In the genomic region with DNA sequence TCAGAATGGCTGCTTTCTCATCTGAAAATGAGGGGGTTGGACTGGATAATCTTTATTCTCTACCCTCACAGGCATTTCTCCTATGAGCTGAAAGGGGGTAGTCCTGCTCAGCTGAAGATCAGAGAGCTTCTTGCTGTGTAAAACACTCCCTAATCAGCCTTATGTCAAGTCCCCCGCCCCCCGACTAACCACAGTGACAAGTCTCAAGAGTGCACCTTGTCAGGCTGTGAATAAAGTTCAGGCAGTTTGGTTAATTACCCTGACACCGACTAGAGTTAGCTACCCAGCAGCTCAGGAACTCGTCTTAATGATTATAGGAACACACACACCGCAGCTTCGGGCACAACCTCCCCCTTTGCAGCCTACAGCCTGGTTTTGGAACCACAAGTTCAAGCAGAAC, we compare ENCODE assay signal across 15 cellular contexts.
DNase-seq lines count a peak whose midpoint lies in the region; ATAC-seq and TF ChIP-seq lines count a peak whose summit lies in the region.
"Had no signal": no experiment of that assay in that cellular context is flagged by ENCODE, and none has a peak within 500 bp of the region (broad histone marks: within the 10 kb centered on the region; RNA-seq: fewer than 3 reads in every experiment).

No MANE protein-coding gene starts in this region.

- intact Hi-C loops in activated CD4-positive, alpha-beta memory T cell treated with anti-CD3 and anti-CD28 coated beads for 36 hours (cut with micrococcal nuclease), result no loop called here
- intact Hi-C loops in cardiac septum (cut with DNase I), result loop anchor here (10.0 kb wide), 3 partner anchors 87 to 213 kb away; no protein-coding TSS in a partner anchor

- no peak overlapping the region for H3K4me3 Mint-ChIP-seq in activated CD4-positive, alpha-beta memory T cell treated with anti-CD3 and anti-CD28 coated beads for 36 hours
- no peak overlapping the region for H3K4me3 Mint-ChIP-seq in activated CD4-positive, alpha-beta memory T cell treated with anti-CD3 and anti-CD28 coated beads, Interleukin-2, amount 10 ng/mL, durations not matched to agents 7 days and 5 days
- H3K4me3 Mint-ChIP-seq: B cell; CD4-positive, alpha-beta memory T cell; H9 had no signal

- H3K4me2 ChIP-seq in BLaER1 (peak overlapping the region; percentile 11; the same call in 1 of the 2 replicates), Loucy (ENCODE audit: low read depth, low read length, poor library complexity, severe bottlenecking) (peak overlapping the region; percentile 29)

- no peak for ATAC-seq in foreskin keratinocyte

- peaks cover 6% of the 10 kb centered on the region for H3K4me1 Mint-ChIP-seq in activated CD4-positive, alpha-beta memory T cell treated with anti-CD3 and anti-CD28 coated beads for 36 hours (ENCODE audit: low read depth)
- peaks cover 2% of the 10 kb centered on the region for H3K4me1 Mint-ChIP-seq in activated CD4-positive, alpha-beta memory T cell treated with anti-CD3 and anti-CD28 coated beads, Interleukin-2, amount 10 ng/mL, durations not matched to agents 7 days and 5 days
- H3K4me1 Mint-ChIP-seq: B cell; CD4-positive, alpha-beta memory T cell had no signal

- CTCF ChIA-PET in activated CD4-positive, alpha-beta memory T cell treated with anti-CD3 and anti-CD28 coated beads for 36 hours (lab: Charles Lee), result interaction anchor here (0.6 kb wide), 1 partner anchor 69 kb away, joined by 3 read pairs; no protein-coding TSS in a partner anchor
- CTCF ChIA-PET in activated CD4-positive, alpha-beta memory T cell treated with anti-CD3 and anti-CD28 coated beads, Interleukin-2, amount 10 ng/mL, durations not matched to agents 7 days and 5 days (lab: Charles Lee), result no interaction called here

- no peak overlapping the region for H3K4me3 ChIP-seq in BLaER1
- H3K4me3 ChIP-seq in Loucy (ENCODE audit: low read length, poor library complexity, severe bottlenecking), result peak overlapping the region; percentile 16

- no peaks in the 10 kb centered on the region for H3K9me2 ChIP-seq in Loucy (replicated peaks; ENCODE audit: low read depth, low read length)

- no peak overlapping the region for H3K9ac ChIP-seq in BLaER1
- H3K9ac ChIP-seq in Loucy (ENCODE audit: low read depth, low read length, poor library complexity, severe bottlenecking), result no peak overlapping the region

- H3F3A ChIP-seq in Loucy (ENCODE audit: low read depth), result no peaks in the 10 kb centered on the region

- no peaks in the 10 kb centered on the region for H4K20me1 ChIP-seq in BLaER1
- no peaks in the 10 kb centered on the region for H4K20me1 ChIP-seq in Loucy (ENCODE audit: insufficient read depth, low read length, poor library complexity, severe bottlenecking)

- H3K27me3 ChIP-seq in BLaER1 (no peaks in the 10 kb centered on the region), Loucy (ENCODE audit: insufficient read depth, low read length, poor library complexity, severe bottlenecking) (no peaks in the 10 kb centered on the region), foreskin keratinocyte (peaks cover 9% of the 10 kb centered on the region)

- no peak overlapping the region for H3K27ac ChIP-seq in BLaER1
- H3K27ac ChIP-seq in foreskin keratinocyte, result no peak overlapping the region
- H3K27ac ChIP-seq: C4-2B had no signal

- H3K27ac Mint-ChIP-seq in activated CD4-positive, alpha-beta memory T cell treated with anti-CD3 and anti-CD28 coated beads for 36 hours, result no peak overlapping the region
- no peak overlapping the region for H3K27ac Mint-ChIP-seq in activated CD4-positive, alpha-beta memory T cell treated with anti-CD3 and anti-CD28 coated beads, Interleukin-2, amount 10 ng/mL, durations not matched to agents 7 days and 5 days
- H3K27ac Mint-ChIP-seq: B cell; CD4-positive, alpha-beta memory T cell had no signal

- no peaks in the 10 kb centered on the region for H3K9me3 Mint-ChIP-seq in activated CD4-positive, alpha-beta memory T cell treated with anti-CD3 and anti-CD28 coated beads for 36 hours
- no peaks in the 10 kb centered on the region for H3K9me3 Mint-ChIP-seq in activated CD4-positive, alpha-beta memory T cell treated with anti-CD3 and anti-CD28 coated beads, Interleukin-2, amount 10 ng/mL, durations not matched to agents 7 days and 5 days
- H3K9me3 Mint-ChIP-seq: CD4-positive, alpha-beta memory T cell had no signal

- H3K79me2 ChIP-seq in Loucy (ENCODE audit: insufficient read depth, low read length), result no peaks in the 10 kb centered on the region

- no peaks in the 10 kb centered on the region for H3K36me3 ChIP-seq in BLaER1
- H3K36me3 ChIP-seq in Loucy (ENCODE audit: insufficient read depth, low read length), result no peaks in the 10 kb centered on the region

- H3K4me1 ChIP-seq in BLaER1 (peaks cover 24% of the 10 kb centered on the region), Loucy (ENCODE audit: insufficient read depth, low read length, poor library complexity, severe bottlenecking) (peaks cover 13% of the 10 kb centered on the region), foreskin keratinocyte (no peaks in the 10 kb centered on the region)

- no peaks in the 10 kb centered on the region for H3K9me3 ChIP-seq in BLaER1
- H3K9me3 ChIP-seq in Loucy (ENCODE audit: insufficient read depth, low read depth, low read length), result no peaks in the 10 kb centered on the region

- DNase-seq in activated CD4-positive, alpha-beta memory T cell treated with anti-CD3 and anti-CD28 coated beads for 36 hours, result peak; percentile 20
- no peak for DNase-seq in activated CD4-positive, alpha-beta memory T cell treated with anti-CD3 and anti-CD28 coated beads, Interleukin-2, amount 10 ng/mL, durations not matched to agents 7 days and 5 days
- peak; percentile 32 for DNase-seq in left kidney (ENCODE audit: low read depth, low spot score)
- DNase-seq in cardiac septum (ENCODE audit: low spot score), result no peak
- no peak for DNase-seq in AG08396 (ENCODE audit: low spot score)
- no peak for DNase-seq in foreskin keratinocyte
- DNase-seq: ACHN; CD4-positive, alpha-beta memory T cell; DMS79; GOT3; H9 had no signal

- TF ChIP-seq CTCF in Loucy (conservative IDR thresholded peaks at IDR 0.05; ENCODE audit: low read length) (no peak), foreskin keratinocyte (conservative IDR thresholded peaks at IDR 0.05) (no peak)

- H3K36me3 Mint-ChIP-seq in activated CD4-positive, alpha-beta memory T cell treated with anti-CD3 and anti-CD28 coated beads for 36 hours, result no peaks in the 10 kb centered on the region
- no peaks in the 10 kb centered on the region for H3K36me3 Mint-ChIP-seq in activated CD4-positive, alpha-beta memory T cell treated with anti-CD3 and anti-CD28 coated beads, Interleukin-2, amount 10 ng/mL, durations not matched to agents 7 days and 5 days (ENCODE audit: low read depth)
- H3K36me3 Mint-ChIP-seq: CD4-positive, alpha-beta memory T cell had no signal

- H2AFZ ChIP-seq in Loucy (ENCODE audit: low read length), result 0 out of 2 replicates have a peak overlapping the region, but pooled peaks have one; percentile 6

- H3K27me3 Mint-ChIP-seq in activated CD4-positive, alpha-beta memory T cell treated with anti-CD3 and anti-CD28 coated beads for 36 hours, result peaks cover 9% of the 10 kb centered on the region
- peaks cover 20% of the 10 kb centered on the region for H3K27me3 Mint-ChIP-seq in activated CD4-positive, alpha-beta memory T cell treated with anti-CD3 and anti-CD28 coated beads, Interleukin-2, amount 10 ng/mL, durations not matched to agents 7 days and 5 days

- POLR2A ChIA-PET in activated CD4-positive, alpha-beta memory T cell treated with anti-CD3 and anti-CD28 coated beads for 36 hours (lab: Charles Lee), result no interaction called here
- POLR2A ChIA-PET in activated CD4-positive, alpha-beta memory T cell treated with anti-CD3 and anti-CD28 coated beads, Interleukin-2, amount 10 ng/mL, durations not matched to agents 7 days and 5 days (lab: Charles Lee), result no interaction called here

Comparison
In these comparisons a context has a peak if more than half of its experiments do, and no peak if none do; other contexts are left out.
1. DNase-seq: peak in activated CD4-positive, alpha-beta memory T cell treated with anti-CD3 and anti-CD28 coated beads for 36 hours (single experiment) and left kidney (single experiment); none in activated CD4-positive, alpha-beta memory T cell treated with anti-CD3 and anti-CD28 coated beads, Interleukin-2, amount 10 ng/mL, durations not matched to agents 7 days and 5 days (single experiment), cardiac septum (single experiment), AG08396 (single experiment) and foreskin keratinocyte (0 of 2).